In the genomic region with DNA sequence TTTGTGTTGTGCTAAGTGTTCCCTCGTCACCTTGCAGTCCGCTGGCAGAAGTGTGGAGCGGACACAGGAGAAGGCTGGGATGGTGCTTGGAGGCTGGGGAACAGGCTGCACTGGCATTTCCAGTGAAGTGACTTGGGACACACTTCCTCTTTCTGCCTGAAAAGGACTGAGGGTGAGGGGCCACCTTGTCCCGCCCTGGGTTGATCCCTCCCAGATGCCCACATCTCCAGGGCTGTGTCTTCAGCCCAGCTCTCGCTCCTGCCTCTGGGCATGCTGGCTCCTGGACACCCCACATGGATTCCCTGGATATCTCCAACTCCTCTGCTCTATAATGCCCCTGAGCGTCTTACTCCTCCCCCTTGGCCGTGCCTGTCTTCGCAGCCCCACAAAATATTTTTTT, we compare ENCODE assay signal across 1 cellular context.
TF ChIP-seq lines count a peak whose summit lies in the region.

No MANE protein-coding gene starts in this region.

TF ChIP-seq in H1, 55 proteins besides CTCF, POLR2A, EP300 and RAD21:
- TF ChIP-seq, protein P1, sequence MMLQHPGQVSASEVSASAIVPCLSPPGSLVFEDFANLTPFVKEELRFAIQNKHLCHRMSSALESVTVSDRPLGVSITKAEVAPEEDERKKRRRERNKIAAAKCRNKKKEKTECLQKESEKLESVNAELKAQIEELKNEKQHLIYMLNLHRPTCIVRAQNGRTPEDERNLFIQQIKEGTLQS (IDR thresholded peaks at IDR 0.05; ENCODE audit: insufficient read depth, low read depth, low read length): no peak
- TF ChIP-seq RNF2 (IDR thresholded peaks at IDR 0.05; ENCODE audit: borderline replicate concordance, low read depth, low read length, missing control alignments, poor library complexity, severe bottlenecking): no peak
- no peak for TF ChIP-seq KDM1A (IDR thresholded peaks at IDR 0.05; ENCODE audit: borderline replicate concordance, low read length)
- no peak for TF ChIP-seq HDAC6 (IDR thresholded peaks at IDR 0.05; ENCODE audit: low read depth, low read length)
- TF ChIP-seq, protein P2, sequence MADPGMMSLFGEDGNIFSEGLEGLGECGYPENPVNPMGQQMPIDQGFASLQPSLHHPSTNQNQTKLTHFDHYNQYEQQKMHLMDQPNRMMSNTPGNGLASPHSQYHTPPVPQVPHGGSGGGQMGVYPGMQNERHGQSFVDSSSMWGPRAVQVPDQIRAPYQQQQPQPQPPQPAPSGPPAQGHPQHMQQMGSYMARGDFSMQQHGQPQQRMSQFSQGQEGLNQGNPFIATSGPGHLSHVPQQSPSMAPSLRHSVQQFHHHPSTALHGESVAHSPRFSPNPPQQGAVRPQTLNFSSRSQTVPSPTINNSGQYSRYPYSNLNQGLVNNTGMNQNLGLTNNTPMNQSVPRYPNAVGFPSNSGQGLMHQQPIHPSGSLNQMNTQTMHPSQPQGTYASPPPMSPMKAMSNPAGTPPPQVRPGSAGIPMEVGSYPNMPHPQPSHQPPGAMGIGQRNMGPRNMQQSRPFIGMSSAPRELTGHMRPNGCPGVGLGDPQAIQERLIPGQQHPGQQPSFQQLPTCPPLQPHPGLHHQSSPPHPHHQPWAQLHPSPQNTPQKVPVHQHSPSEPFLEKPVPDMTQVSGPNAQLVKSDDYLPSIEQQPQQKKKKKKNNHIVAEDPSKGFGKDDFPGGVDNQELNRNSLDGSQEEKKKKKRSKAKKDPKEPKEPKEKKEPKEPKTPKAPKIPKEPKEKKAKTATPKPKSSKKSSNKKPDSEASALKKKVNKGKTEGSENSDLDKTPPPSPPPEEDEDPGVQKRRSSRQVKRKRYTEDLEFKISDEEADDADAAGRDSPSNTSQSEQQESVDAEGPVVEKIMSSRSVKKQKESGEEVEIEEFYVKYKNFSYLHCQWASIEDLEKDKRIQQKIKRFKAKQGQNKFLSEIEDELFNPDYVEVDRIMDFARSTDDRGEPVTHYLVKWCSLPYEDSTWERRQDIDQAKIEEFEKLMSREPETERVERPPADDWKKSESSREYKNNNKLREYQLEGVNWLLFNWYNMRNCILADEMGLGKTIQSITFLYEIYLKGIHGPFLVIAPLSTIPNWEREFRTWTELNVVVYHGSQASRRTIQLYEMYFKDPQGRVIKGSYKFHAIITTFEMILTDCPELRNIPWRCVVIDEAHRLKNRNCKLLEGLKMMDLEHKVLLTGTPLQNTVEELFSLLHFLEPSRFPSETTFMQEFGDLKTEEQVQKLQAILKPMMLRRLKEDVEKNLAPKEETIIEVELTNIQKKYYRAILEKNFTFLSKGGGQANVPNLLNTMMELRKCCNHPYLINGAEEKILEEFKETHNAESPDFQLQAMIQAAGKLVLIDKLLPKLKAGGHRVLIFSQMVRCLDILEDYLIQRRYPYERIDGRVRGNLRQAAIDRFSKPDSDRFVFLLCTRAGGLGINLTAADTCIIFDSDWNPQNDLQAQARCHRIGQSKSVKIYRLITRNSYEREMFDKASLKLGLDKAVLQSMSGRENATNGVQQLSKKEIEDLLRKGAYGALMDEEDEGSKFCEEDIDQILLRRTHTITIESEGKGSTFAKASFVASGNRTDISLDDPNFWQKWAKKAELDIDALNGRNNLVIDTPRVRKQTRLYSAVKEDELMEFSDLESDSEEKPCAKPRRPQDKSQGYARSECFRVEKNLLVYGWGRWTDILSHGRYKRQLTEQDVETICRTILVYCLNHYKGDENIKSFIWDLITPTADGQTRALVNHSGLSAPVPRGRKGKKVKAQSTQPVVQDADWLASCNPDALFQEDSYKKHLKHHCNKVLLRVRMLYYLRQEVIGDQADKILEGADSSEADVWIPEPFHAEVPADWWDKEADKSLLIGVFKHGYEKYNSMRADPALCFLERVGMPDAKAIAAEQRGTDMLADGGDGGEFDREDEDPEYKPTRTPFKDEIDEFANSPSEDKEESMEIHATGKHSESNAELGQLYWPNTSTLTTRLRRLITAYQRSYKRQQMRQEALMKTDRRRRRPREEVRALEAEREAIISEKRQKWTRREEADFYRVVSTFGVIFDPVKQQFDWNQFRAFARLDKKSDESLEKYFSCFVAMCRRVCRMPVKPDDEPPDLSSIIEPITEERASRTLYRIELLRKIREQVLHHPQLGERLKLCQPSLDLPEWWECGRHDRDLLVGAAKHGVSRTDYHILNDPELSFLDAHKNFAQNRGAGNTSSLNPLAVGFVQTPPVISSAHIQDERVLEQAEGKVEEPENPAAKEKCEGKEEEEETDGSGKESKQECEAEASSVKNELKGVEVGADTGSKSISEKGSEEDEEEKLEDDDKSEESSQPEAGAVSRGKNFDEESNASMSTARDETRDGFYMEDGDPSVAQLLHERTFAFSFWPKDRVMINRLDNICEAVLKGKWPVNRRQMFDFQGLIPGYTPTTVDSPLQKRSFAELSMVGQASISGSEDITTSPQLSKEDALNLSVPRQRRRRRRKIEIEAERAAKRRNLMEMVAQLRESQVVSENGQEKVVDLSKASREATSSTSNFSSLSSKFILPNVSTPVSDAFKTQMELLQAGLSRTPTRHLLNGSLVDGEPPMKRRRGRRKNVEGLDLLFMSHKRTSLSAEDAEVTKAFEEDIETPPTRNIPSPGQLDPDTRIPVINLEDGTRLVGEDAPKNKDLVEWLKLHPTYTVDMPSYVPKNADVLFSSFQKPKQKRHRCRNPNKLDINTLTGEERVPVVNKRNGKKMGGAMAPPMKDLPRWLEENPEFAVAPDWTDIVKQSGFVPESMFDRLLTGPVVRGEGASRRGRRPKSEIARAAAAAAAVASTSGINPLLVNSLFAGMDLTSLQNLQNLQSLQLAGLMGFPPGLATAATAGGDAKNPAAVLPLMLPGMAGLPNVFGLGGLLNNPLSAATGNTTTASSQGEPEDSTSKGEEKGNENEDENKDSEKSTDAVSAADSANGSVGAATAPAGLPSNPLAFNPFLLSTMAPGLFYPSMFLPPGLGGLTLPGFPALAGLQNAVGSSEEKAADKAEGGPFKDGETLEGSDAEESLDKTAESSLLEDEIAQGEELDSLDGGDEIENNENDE (IDR thresholded peaks at IDR 0.05; ENCODE audit: insufficient replicate concordance, low read length): no peak
- no peak for TF ChIP-seq SP1 (IDR thresholded peaks at IDR 0.05; ENCODE audit: low read depth, low read length)
- TF ChIP-seq SUZ12 (IDR thresholded peaks at IDR 0.05; ENCODE audit: low read length): no peak
- no peak for TF ChIP-seq SIN3A (conservative IDR thresholded peaks at IDR 0.05 in 1 of 2, IDR thresholded peaks at IDR 0.05 in 1 of 2; ENCODE audit: low read depth in 1 of 2, low read length in 2 of 2)
- no peak for TF ChIP-seq KDM4A (IDR thresholded peaks at IDR 0.05; ENCODE audit: low read depth, low read length, severe bottlenecking)
- TF ChIP-seq JUND (IDR thresholded peaks at IDR 0.05; ENCODE audit: low read length): no peak
